19 cellular contexts compared by ENCODE assay signal in genomic region chr16:57567691-57568090, GRCh38. TPM values are rescaled to one million over a fixed set of nuclear protein-coding genes. Genes with fewer than 3 reads are reported as not detected.
DNase-seq lines count a peak whose midpoint lies in the region; ATAC-seq, FAIRE-seq and TF ChIP-seq lines count a peak whose summit lies in the region.
"Had no signal": no experiment of that assay in that cellular context is flagged by ENCODE, and none has a peak within 500 bp of the region (broad histone marks: within the 10 kb centered on the region; RNA-seq: fewer than 3 reads in every experiment).

No MANE protein-coding gene starts in this region.

- no peak for TF ChIP-seq POLR2A in uterus (IDR thresholded peaks at IDR 0.05)

- H3K27me3 Mint-ChIP-seq in activated CD8-positive, alpha-beta memory T cell treated with anti-CD3 and anti-CD28 coated beads, Interleukin-2, amount 10 ng/mL, durations not matched to agents 7 days and 5 days, result no peaks in the 10 kb centered on the region
- no peaks in the 10 kb centered on the region for H3K27me3 Mint-ChIP-seq in effector memory CD8-positive, alpha-beta T cell
- H3K27me3 Mint-ChIP-seq in natural killer cell (ENCODE audit: low read depth in 2 of 2), result no peaks in the 10 kb centered on the region
- H3K27me3 Mint-ChIP-seq: B cell had no signal

- H3K27me3 ChIP-seq in uterus, result no peaks in the 10 kb centered on the region

- no peaks in the 10 kb centered on the region for H3K36me3 ChIP-seq in uterus

- H3K4me1 Mint-ChIP-seq in activated CD8-positive, alpha-beta memory T cell treated with anti-CD3 and anti-CD28 coated beads, Interleukin-2, amount 10 ng/mL, durations not matched to agents 7 days and 5 days, result no peaks in the 10 kb centered on the region
- peaks cover 11 to 13% of the 10 kb centered on the region in 2 donors for H3K4me1 Mint-ChIP-seq in effector memory CD8-positive, alpha-beta T cell (ENCODE audit: low read depth in 2 of 2)
- H3K4me1 Mint-ChIP-seq in natural killer cell, result peaks cover 14 to 48% of the 10 kb centered on the region in 2 donors
- H3K4me1 Mint-ChIP-seq: B cell had no signal

- no peaks in the 10 kb centered on the region for H3K9me3 ChIP-seq in uterus

- peaks cover 60% of the 10 kb centered on the region for H3K36me3 Mint-ChIP-seq in activated CD8-positive, alpha-beta memory T cell treated with anti-CD3 and anti-CD28 coated beads, Interleukin-2, amount 10 ng/mL, durations not matched to agents 7 days and 5 days
- H3K36me3 Mint-ChIP-seq in effector memory CD8-positive, alpha-beta T cell (ENCODE audit: insufficient read depth), result peaks cover 69% of the 10 kb centered on the region
- H3K36me3 Mint-ChIP-seq in natural killer cell, result peaks cover 13% of the 10 kb centered on the region

- no peak overlapping the region for H3K27ac Mint-ChIP-seq in activated CD8-positive, alpha-beta memory T cell treated with anti-CD3 and anti-CD28 coated beads, Interleukin-2, amount 10 ng/mL, durations not matched to agents 7 days and 5 days
- H3K27ac Mint-ChIP-seq in effector memory CD8-positive, alpha-beta T cell, result peak overlapping the region; percentile 33 to 74
- peak overlapping the region; percentile 72 to 83 for H3K27ac Mint-ChIP-seq in natural killer cell
- H3K27ac Mint-ChIP-seq: B cell had no signal

- intact Hi-C loops in natural killer cell (cut with micrococcal nuclease), result no loop called here
- intact Hi-C loops in uterus (cut with DNase I; ENCODE audit: low total_unique reads), result no loop called here

- TF ChIP-seq CTCF in natural killer cell (IDR thresholded peaks at IDR 0.05) (no peak), GM20000 (IDR thresholded peaks at IDR 0.05; ENCODE audit: extremely low read depth, missing control alignments) (no peak), uterus (IDR thresholded peaks at IDR 0.05) (no peak)

- no peak overlapping the region for H3K4me3 Mint-ChIP-seq in activated CD8-positive, alpha-beta memory T cell treated with anti-CD3 and anti-CD28 coated beads, Interleukin-2, amount 10 ng/mL, durations not matched to agents 7 days and 5 days
- H3K4me3 Mint-ChIP-seq in effector memory CD8-positive, alpha-beta T cell, result no peak overlapping the region
- H3K4me3 Mint-ChIP-seq in natural killer cell, result no peak overlapping the region
- H3K4me3 Mint-ChIP-seq: B cell had no signal

- H3K4me3 ChIP-seq in uterus, result no peak overlapping the region

- peak; percentile 45 for DNase-seq in activated CD8-positive, alpha-beta memory T cell treated with anti-CD3 and anti-CD28 coated beads for 24 hours
- no peak for DNase-seq in activated CD8-positive, alpha-beta memory T cell treated with anti-CD3 and anti-CD28 coated beads, Interleukin-2, amount 10 ng/mL, durations not matched to agents 7 days and 5 days
- no peak for DNase-seq in effector memory CD8-positive, alpha-beta T cell
- DNase-seq in natural killer cell (no peak), urothelium cell line (ENCODE audit: low spot score) (no peak), GM20000 (ENCODE audit: low spot score) (no peak), uterus (no peak)
- no peak for DNase-seq in activated effector memory CD4-positive, alpha-beta T cell treated with Interleukin-2 at 50 U/mL for 16 hours
- DNase-seq: 8988T, DMS79 treated with DMSO at 0.1 percent for 48 hours, KBM-7, NCI-H1105, NCI-H2081, NCI-H510A treated with DMSO at 0.1 percent for 48 hours, PC-3, RPMI8226 had no signal

- peak; percentile 58 for FAIRE-seq in urothelium cell line (lab: Jason Lieb, UNC)
- FAIRE-seq: H54 had no signal

- CTCF ChIA-PET in activated CD8-positive, alpha-beta memory T cell treated with anti-CD3 and anti-CD28 coated beads, Interleukin-2, amount 10 ng/mL, durations not matched to agents 7 days and 5 days (lab: Charles Lee), result no interaction called here

- H3K9me3 Mint-ChIP-seq in activated CD8-positive, alpha-beta memory T cell treated with anti-CD3 and anti-CD28 coated beads, Interleukin-2, amount 10 ng/mL, durations not matched to agents 7 days and 5 days (ENCODE audit: low read depth), result peaks cover 9% of the 10 kb centered on the region
- peaks cover 0 to 6% of the 10 kb centered on the region in 2 donors for H3K9me3 Mint-ChIP-seq in effector memory CD8-positive, alpha-beta T cell
- peaks cover 2 to 6% of the 10 kb centered on the region in 2 donors for H3K9me3 Mint-ChIP-seq in natural killer cell

- H3K4me1 ChIP-seq in uterus, result no peaks in the 10 kb centered on the region

- H3K27ac ChIP-seq in uterus, result no peak overlapping the region

- ATAC-seq in activated CD8-positive, alpha-beta memory T cell treated with anti-CD3 and anti-CD28 coated beads, Interleukin-2, amount 10 ng/mL, durations not matched to agents 7 days and 5 days, result no peak
- no peak for ATAC-seq in effector memory CD8-positive, alpha-beta T cell (replicated peaks)
- no peak for ATAC-seq in natural killer cell
- ATAC-seq: PC-3 had no signal

RNA-seq across cellular contexts. Expression of gene ADGRG5, which starts 25.2 kb away (rescaled TPM):
- total RNA-seq in activated CD8-positive, alpha-beta memory T cell treated with anti-CD3 and anti-CD28 coated beads, Interleukin-2, amount 10 ng/mL, durations not matched to agents 7 days and 5 days, result 10 to 100 TPM; 34.4 to 47.9 TPM
- total RNA-seq in natural killer cell (100 to 1,000 TPM in 1 of 3 donors, 10 to 100 TPM in 2; 83.2 to 118 (median 94.5) TPM), uterus (1 to 10 TPM in 1 of 4 donors, under 1 TPM in 2, not detected in 1; 0.14 to 1.5 (median 0.76) TPM)
- total RNA-seq: G401, PC-3 had no signal

RNA-seq across cellular contexts. Expression of gene CCDC102A, which starts 31.3 kb away (rescaled TPM):
- 10 to 100 TPM; 19.7 to 20.2 TPM for total RNA-seq in activated CD8-positive, alpha-beta memory T cell treated with anti-CD3 and anti-CD28 coated beads, Interleukin-2, amount 10 ng/mL, durations not matched to agents 7 days and 5 days
- total RNA-seq in natural killer cell, result 10 to 100 TPM; 15.5 to 24.4 (median 17.1) TPM
- 10 to 100 TPM in 3 of 4 donors, 1 to 10 TPM in 1; 8.7 to 23.6 (median 22.0) TPM for total RNA-seq in uterus

Comparison
In these comparisons a context has a peak if more than half of its experiments do, and no peak if none do; other contexts are left out.
1. RNA of gene ADGRG5, which starts 25.2 kb away (total RNA-seq): 83.2 to 118 TPM in natural killer cell and 34.4 to 47.9 TPM in activated CD8-positive, alpha-beta memory T cell treated with anti-CD3 and anti-CD28 coated beads, Interleukin-2, amount 10 ng/mL, durations not matched to agents 7 days and 5 days; 0.14 to 1.5 TPM in uterus; every median in the first group is over 10 times any median in the second.